In the genomic region with DNA sequence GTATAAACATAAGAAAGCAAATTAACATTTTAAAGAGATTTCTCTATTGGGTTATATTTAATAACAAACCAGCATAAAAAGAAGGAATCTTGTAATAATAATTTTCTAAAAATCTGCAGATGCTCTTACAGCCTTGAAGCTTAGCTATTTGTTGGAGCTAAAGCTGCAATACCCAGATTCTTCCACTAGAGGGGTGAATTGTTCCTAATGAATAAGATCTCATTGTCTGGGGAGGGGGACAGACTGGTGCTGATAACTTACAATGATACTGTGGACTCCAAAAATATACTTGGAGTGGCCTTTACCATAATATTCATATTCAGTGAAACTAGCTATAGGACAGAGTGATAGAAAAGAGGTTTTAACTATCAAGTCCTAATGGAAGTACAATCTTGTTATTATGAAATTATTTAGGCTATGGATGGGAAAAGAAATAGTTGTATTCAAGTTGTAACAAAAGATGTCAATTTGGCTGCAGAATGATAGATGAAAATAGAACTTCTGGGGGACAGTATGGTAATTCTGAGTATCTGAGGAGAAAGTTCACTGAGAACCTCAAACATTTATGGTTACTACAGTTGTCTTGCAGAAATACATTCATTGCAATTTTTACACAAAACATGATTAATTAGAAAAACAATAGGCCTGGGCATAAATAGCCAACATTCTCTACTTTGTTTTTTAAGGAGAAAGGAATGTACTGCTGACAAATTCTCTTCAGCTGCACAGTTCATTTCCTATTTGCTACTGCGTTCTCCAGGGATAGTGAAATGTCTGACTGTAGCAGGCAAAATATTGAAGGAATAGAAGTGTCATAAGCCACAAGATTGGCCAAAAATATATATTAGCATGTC, we compare ENCODE assay signal across 9 cellular contexts.
DNase-seq lines count a peak whose midpoint lies in the region; ATAC-seq, FAIRE-seq and TF ChIP-seq lines count a peak whose summit lies in the region.
"Had no signal": no experiment of that assay in that cellular context is flagged by ENCODE, and none has a peak within 500 bp of the region (broad histone marks: within the 10 kb centered on the region; RNA-seq: fewer than 3 reads in every experiment).

No MANE protein-coding gene starts in this region.

- H3K27me3 ChIP-seq in DOHH2 (ENCODE audit: control insufficient read depth, low read length) (no peaks in the 10 kb centered on the region), GM23248 (replicated peaks; ENCODE audit: insufficient read depth) (no peaks in the 10 kb centered on the region)

- no peaks in the 10 kb centered on the region for H3K79me2 ChIP-seq in DOHH2 (ENCODE audit: control insufficient read depth, low read length)
- H3K79me2 ChIP-seq in GM23248 (ENCODE audit: insufficient read depth), result no peaks in the 10 kb centered on the region

- H3K9me3 ChIP-seq in DOHH2 (ENCODE audit: control insufficient read depth, insufficient read depth, low read length) (no peaks in the 10 kb centered on the region), GM23248 (ENCODE audit: low read depth) (no peaks in the 10 kb centered on the region)

- no peak overlapping the region for H3K4me2 ChIP-seq in DOHH2 (ENCODE audit: low read length)
- H3K4me2 ChIP-seq in GM23248 (ENCODE audit: unreplicated experiment), result no peak overlapping the region

- peak; percentile 25 for DNase-seq in GM23248
- peak; percentile 49 for DNase-seq in NCI-H146 treated with DMSO at 0.1 percent for 48 hours (lab: John Stamatoyannopoulos, UW; ENCODE audit: unreplicated experiment)
- DNase-seq in iris pigment epithelial cell (ENCODE audit: low read depth), result peak; percentile 37
- DNase-seq in urothelium cell line (ENCODE audit: low spot score), result peak; percentile 11
- DNase-seq in activated naive CD8-positive, alpha-beta T cell treated with anti-CD3 and anti-CD28 coated beads, Interleukin-2, amount 50 U/mL, for 24 hours, result no peak
- DNase-seq: activated B cell treated with CpG ODN at 0.5 μM for 24 hours had no signal

- H3K4me1 ChIP-seq in DOHH2 (ENCODE audit: control insufficient read depth, low read length) (no peaks in the 10 kb centered on the region), GM23248 (ENCODE audit: insufficient read depth) (no peaks in the 10 kb centered on the region)

- TF ChIP-seq CTCF in DOHH2 (IDR thresholded peaks at IDR 0.05; ENCODE audit: low read depth, low read length, poor library complexity, severe bottlenecking), result peak; percentile 71
- peak; percentile 49; the same call in 1 of the 2 replicates for TF ChIP-seq CTCF in WI38 (IDR thresholded peaks at IDR 0.05; ENCODE audit: low read depth, low read length)

- H3K4me3 ChIP-seq in DOHH2 (ENCODE audit: low read length), result no peak overlapping the region
- no peak overlapping the region for H3K4me3 ChIP-seq in GM23248
- no peak overlapping the region for H3K4me3 ChIP-seq in WI38 (ENCODE audit: low read depth, low read length)

- no peaks in the 10 kb centered on the region for H3K27me3 Mint-ChIP-seq in activated naive CD8-positive, alpha-beta T cell treated with anti-CD3 and anti-CD28 coated beads, Interleukin-2, amount 50 U/mL, for 24 hours
- H3K27me3 Mint-ChIP-seq: activated B cell treated with CpG ODN at 0.5 μM for 24 hours had no signal

- no peak overlapping the region for H2AFZ ChIP-seq in GM23248

- H3K9ac ChIP-seq in GM23248, result no peak overlapping the region

- FAIRE-seq in urothelium cell line (lab: Jason Lieb, UNC), result no peak

- H3K27ac ChIP-seq in DOHH2 (ENCODE audit: low read depth, low read length) (no peak overlapping the region), GM23248 (no peak overlapping the region)

- H3K9me2 ChIP-seq in DOHH2 (replicated peaks; ENCODE audit: control insufficient read depth, low read length), result no peaks in the 10 kb centered on the region
- H3K9me2 ChIP-seq in GM23248 (ENCODE audit: insufficient read depth), result no peaks in the 10 kb centered on the region

- H4K20me1 ChIP-seq in DOHH2 (ENCODE audit: control insufficient read depth, insufficient read depth, low read depth, low read length) (no peaks in the 10 kb centered on the region), GM23248 (ENCODE audit: insufficient read depth) (no peaks in the 10 kb centered on the region)

- no peak overlapping the region for H3K27ac Mint-ChIP-seq in activated naive CD8-positive, alpha-beta T cell treated with anti-CD3 and anti-CD28 coated beads, Interleukin-2, amount 50 U/mL, for 24 hours
- H3K27ac Mint-ChIP-seq: activated B cell treated with CpG ODN at 0.5 μM for 24 hours had no signal

- no peaks in the 10 kb centered on the region for H3K4me1 Mint-ChIP-seq in activated naive CD8-positive, alpha-beta T cell treated with anti-CD3 and anti-CD28 coated beads, Interleukin-2, amount 50 U/mL, for 24 hours
- H3K4me1 Mint-ChIP-seq: activated B cell treated with CpG ODN at 0.5 μM for 24 hours had no signal

- in situ Hi-C loops in GM23248 (cut with MboI), result loop anchor here (25.0 kb wide), 1 partner anchor 1276 kb away; no protein-coding TSS in a partner anchor

- ATAC-seq in GM21423 (IDR thresholded peaks at IDR 0.05; ENCODE audit: unreplicated experiment), result no peak
- ATAC-seq in activated naive CD8-positive, alpha-beta T cell treated with anti-CD3 and anti-CD28 coated beads, Interleukin-2, amount 50 U/mL, for 24 hours, result no peak

- no peaks in the 10 kb centered on the region for H3K36me3 Mint-ChIP-seq in activated naive CD8-positive, alpha-beta T cell treated with anti-CD3 and anti-CD28 coated beads, Interleukin-2, amount 50 U/mL, for 24 hours (ENCODE audit: low read depth)

- whole genome bisulfite sequencing in GM23248 (ENCODE audit: low coverage in 1 of 2, low lambda C conversion rate in 2 of 2, missing lambda C conversion rate in 2 of 2), 2 experiments, result 4 to 6% methylated on average over 1 of the region's 1 CpG

- no peak overlapping the region for H3K4me3 Mint-ChIP-seq in activated naive CD8-positive, alpha-beta T cell treated with anti-CD3 and anti-CD28 coated beads, Interleukin-2, amount 50 U/mL, for 24 hours
- H3K4me3 Mint-ChIP-seq: activated B cell treated with CpG ODN at 0.5 μM for 24 hours had no signal

- H3K9me3 Mint-ChIP-seq in activated naive CD8-positive, alpha-beta T cell treated with anti-CD3 and anti-CD28 coated beads, Interleukin-2, amount 50 U/mL, for 24 hours, result no peaks in the 10 kb centered on the region
- H3K9me3 Mint-ChIP-seq: activated B cell treated with CpG ODN at 0.5 μM for 24 hours had no signal

- H3F3A ChIP-seq in DOHH2 (ENCODE audit: control insufficient read depth, insufficient read depth) (no peaks in the 10 kb centered on the region), GM23248 (ENCODE audit: insufficient read depth) (no peaks in the 10 kb centered on the region)

- no peaks in the 10 kb centered on the region for H3K36me3 ChIP-seq in DOHH2 (ENCODE audit: control insufficient read depth, low read length)
- no peaks in the 10 kb centered on the region for H3K36me3 ChIP-seq in GM23248 (ENCODE audit: low read depth)
